In genomic region chr6:24313133-24313476, GRCh38 we compare ENCODE assay signal across 21 cellular contexts. TPM values are rescaled to one million over a fixed set of nuclear protein-coding genes. Genes with fewer than 3 reads are reported as not detected.
A peak's percentile ranks its signal among the peaks of the same experiment; 100 is the strongest.
DNase-seq lines count a peak whose midpoint lies in the region; ATAC-seq, FAIRE-seq and TF ChIP-seq lines count a peak whose summit lies in the region.
"Had no signal": no experiment of that assay in that cellular context is flagged by ENCODE, and none has a peak within 500 bp of the region (broad histone marks: within the 10 kb centered on the region; RNA-seq: fewer than 3 reads in every experiment).

No MANE protein-coding gene starts in this region.

- H3K36me3 ChIP-seq in mammary epithelial cell (ENCODE audit: insufficient read depth, low read length) (no peaks in the 10 kb centered on the region), breast epithelium (no peaks in the 10 kb centered on the region), body of pancreas (replicated peaks in 1 of 2; ENCODE audit: insufficient read depth in 1 of 2, low read depth in 2 of 2) (no peaks in the 10 kb centered on the region)

- peak overlapping the region; percentile 29 for H3K4me2 ChIP-seq in mammary epithelial cell (ENCODE audit: insufficient read depth, low read depth, low read length)

- H3K4me3 ChIP-seq in mammary epithelial cell (replicated peaks in 1 of 3; ENCODE audit: insufficient read depth in 1 of 3, low read depth in 2 of 3, low read length in 3 of 3) (no peak overlapping the region), breast epithelium (no peak overlapping the region), body of pancreas (no peak overlapping the region), coronary artery (no peak overlapping the region)
- H3K4me3 ChIP-seq: GM12878 had no signal

- peaks cover 14% of the 10 kb centered on the region for H3K4me1 Mint-ChIP-seq in mesothelial cell of epicardium

- in situ Hi-C loops in mammary epithelial cell (cut with MboI; ENCODE audit: low sequenced_read_pairs in 2 of 2) = no loop called here

- peak overlapping the region; percentile 88 for H3K27ac Mint-ChIP-seq in mesothelial cell of epicardium

- H3K79me2 ChIP-seq in mammary epithelial cell (ENCODE audit: insufficient read depth, low read length) = no peaks in the 10 kb centered on the region

- CTCF ChIA-PET in mammary epithelial cell (lab: Charles Lee; ENCODE audit: low non-redundant PET) = no interaction called here

- H3K36me3 Mint-ChIP-seq in mesothelial cell of epicardium = peaks cover 9% of the 10 kb centered on the region

- TF ChIP-seq CTCF in mammary epithelial cell (conservative IDR thresholded peaks at IDR 0.05 in 1 of 2, IDR thresholded peaks at IDR 0.05 in 1 of 2; ENCODE audit: extremely low read depth in 1 of 2, insufficient read depth in 1 of 2, low read depth in 1 of 2, low read length in 2 of 2) = no peak
- TF ChIP-seq CTCF in breast epithelium (IDR thresholded peaks at IDR 0.05) = no peak
- no peak for TF ChIP-seq CTCF in body of pancreas (IDR thresholded peaks at IDR 0.05)
- TF ChIP-seq CTCF in mesothelial cell of epicardium (IDR thresholded peaks at IDR 0.05; ENCODE audit: unreplicated experiment) = no peak
- no peak for TF ChIP-seq CTCF in coronary artery (IDR thresholded peaks at IDR 0.05)

- intact Hi-C loops in mammary epithelial cell (cut with micrococcal nuclease) (no loop called here), breast epithelium (cut with DNase I; ENCODE audit: low total_unique reads) (no loop called here), body of pancreas (cut with DNase I) (no loop called here)

- H3K9me3 Mint-ChIP-seq in mesothelial cell of epicardium = peaks cover 15% of the 10 kb centered on the region

- H3K4me3 Mint-ChIP-seq in mesothelial cell of epicardium = no peak overlapping the region

- no peak overlapping the region for H2AFZ ChIP-seq in mammary epithelial cell (ENCODE audit: low read depth, low read length)

- dilution Hi-C loops in mammary epithelial cell (cut with HindIII; ENCODE audit: low sequenced_read_pairs) = no loop called here

- H3K9me3 ChIP-seq in mammary epithelial cell (replicated peaks; ENCODE audit: insufficient read depth, low read length) = peaks cover 7% of the 10 kb centered on the region
- peaks cover 0 to 5% of the 10 kb centered on the region in 2 donors for H3K9me3 ChIP-seq in breast epithelium
- H3K9me3 ChIP-seq in body of pancreas = no peaks in the 10 kb centered on the region

- BruUV-seq in mammary epithelial cell (replicated peaks; lab: Mats Ljungman, UMichigan) = no TSS peak

- H3K27me3 Mint-ChIP-seq in mesothelial cell of epicardium (ENCODE audit: low read depth) = no peaks in the 10 kb centered on the region

- H3K9ac ChIP-seq in mammary epithelial cell (ENCODE audit: insufficient read depth, low read length) = no peak overlapping the region

- H4K20me1 ChIP-seq in mammary epithelial cell (ENCODE audit: insufficient read depth, low read length) = no peaks in the 10 kb centered on the region

- ATAC-seq in body of pancreas = peak; percentile 8
- ATAC-seq: GM12878 had no signal

- peaks cover 5% of the 10 kb centered on the region for H3K4me1 ChIP-seq in mammary epithelial cell (ENCODE audit: insufficient read depth, low read length)
- H3K4me1 ChIP-seq in breast epithelium = no peaks in the 10 kb centered on the region
- peaks cover 25% of the 10 kb centered on the region for H3K4me1 ChIP-seq in body of pancreas

- DNase-seq in mammary epithelial cell = no peak
- no peak for DNase-seq in breast epithelium (ENCODE audit: low spot score in 2 of 2)
- DNase-seq in body of pancreas = no peak
- DNase-seq in mesothelial cell of epicardium (ENCODE audit: low spot score in 2 of 2, unreplicated experiment in 2 of 2) = no peak
- DNase-seq in COLO829 (ENCODE audit: low spot score) = no peak
- DNase-seq in foreskin melanocyte = no peak
- no peak for DNase-seq in frontal cortex (ENCODE audit: low spot score in 2 of 2)
- no peak for DNase-seq in coronary artery (ENCODE audit: low spot score)
- DNase-seq: C1 segment of cervical spinal cord, COR-L47, DMS79, KG1, NCI-H1092, NCI-H1694, NCI-H2107, SHP77 had no signal

- H3K27me3 ChIP-seq in mammary epithelial cell (ENCODE audit: insufficient read depth, low read length) (no peaks in the 10 kb centered on the region), breast epithelium (no peaks in the 10 kb centered on the region), body of pancreas (no peaks in the 10 kb centered on the region)

- H3K27ac ChIP-seq in mammary epithelial cell (ENCODE audit: insufficient read depth, low read depth, low read length) = no peak overlapping the region
- no peak overlapping the region for H3K27ac ChIP-seq in breast epithelium
- peak overlapping the region in 3 of 4 donors; percentile 23 to 67 (median 47) for H3K27ac ChIP-seq in body of pancreas
- H3K27ac ChIP-seq in coronary artery = no peak overlapping the region
- H3K27ac ChIP-seq: 22Rv1 had no signal

- TF ChIP-seq POLR2A in breast epithelium (IDR thresholded peaks at IDR 0.05) = no peak
- no peak for TF ChIP-seq POLR2A in body of pancreas (IDR thresholded peaks at IDR 0.05)

- no peak for FAIRE-seq in frontal cortex (lab: Jason Lieb, UNC)
- FAIRE-seq: GM12878, GM18507, GM19239 had no signal

RNA-seq across cellular contexts. Expression of gene DCDC2, which starts 44.8 kb away (rescaled TPM):
- total RNA-seq in mammary epithelial cell (under 1 TPM; 0.17 to 0.38 TPM), breast epithelium (1 to 10 TPM in 2 of 3 donors, not detected in 1; 8.9 to 9.5 TPM), body of pancreas (10 to 100 TPM; 20.8 to 37.4 TPM), mesothelial cell of epicardium (1.4 to 1.9 TPM (median 1.4 TPM) in 3 replicates), frontal cortex (2.4 TPM)
- polyA plus RNA-seq in mammary epithelial cell = 0.02 TPM
- polyA minus RNA-seq in mammary epithelial cell = not detected
- total RNA-seq: G401 had no signal

Comparison
In these comparisons a context has a peak if more than half of its experiments do, and no peak if none do; other contexts are left out.
1. H3K27ac ChIP-seq: peak in body of pancreas (3 of 4); none in mammary epithelial cell (single experiment), breast epithelium (0 of 2) and coronary artery (0 of 2).